1 cellular context compared by ENCODE assay signal in the genomic region with DNA sequence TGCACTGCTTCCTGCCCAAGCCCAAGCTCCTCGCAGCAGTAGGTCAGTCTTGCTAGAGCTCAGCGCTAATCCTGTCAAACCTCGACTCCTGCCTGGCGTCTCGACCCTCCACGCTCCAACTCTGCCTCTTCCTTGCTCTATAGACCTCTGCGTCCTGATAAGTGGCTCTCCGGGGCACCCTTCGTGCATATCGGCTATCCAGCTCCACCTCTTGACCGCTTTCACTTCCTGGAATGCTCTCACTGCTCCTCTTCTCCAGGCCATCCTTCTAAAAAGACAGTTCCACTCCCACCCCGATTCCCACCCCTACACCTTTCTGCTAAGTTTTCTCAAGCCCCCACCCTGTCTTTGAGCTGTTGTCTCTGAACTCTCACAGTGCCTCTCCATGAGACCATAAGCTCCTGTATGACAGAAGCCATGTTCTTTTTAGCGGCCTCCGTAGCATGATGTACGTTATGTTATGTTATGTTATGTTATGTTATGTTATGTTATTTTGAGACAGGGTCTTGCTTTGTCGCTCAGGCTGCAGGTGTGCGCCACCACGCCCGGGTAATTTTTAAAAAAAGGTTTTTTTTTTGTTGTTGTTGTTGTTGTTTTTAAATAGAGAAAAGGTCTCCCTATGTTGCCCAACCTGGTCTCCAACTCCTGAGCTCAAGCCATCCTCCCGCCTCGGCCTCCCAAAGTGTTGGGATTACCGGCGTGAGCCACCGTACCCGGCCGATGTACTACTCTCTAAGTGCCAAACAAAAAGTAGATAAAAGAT.
A peak's percentile ranks its signal among the peaks of the same experiment; 100 is the strongest.
TF ChIP-seq lines count a peak whose summit lies in the region.

No MANE protein-coding gene starts in this region.

TF ChIP-seq in K562, 482 proteins besides CTCF, POLR2A, EP300 and RAD21 (continued from another document):
- TF ChIP-seq, protein P1, sequence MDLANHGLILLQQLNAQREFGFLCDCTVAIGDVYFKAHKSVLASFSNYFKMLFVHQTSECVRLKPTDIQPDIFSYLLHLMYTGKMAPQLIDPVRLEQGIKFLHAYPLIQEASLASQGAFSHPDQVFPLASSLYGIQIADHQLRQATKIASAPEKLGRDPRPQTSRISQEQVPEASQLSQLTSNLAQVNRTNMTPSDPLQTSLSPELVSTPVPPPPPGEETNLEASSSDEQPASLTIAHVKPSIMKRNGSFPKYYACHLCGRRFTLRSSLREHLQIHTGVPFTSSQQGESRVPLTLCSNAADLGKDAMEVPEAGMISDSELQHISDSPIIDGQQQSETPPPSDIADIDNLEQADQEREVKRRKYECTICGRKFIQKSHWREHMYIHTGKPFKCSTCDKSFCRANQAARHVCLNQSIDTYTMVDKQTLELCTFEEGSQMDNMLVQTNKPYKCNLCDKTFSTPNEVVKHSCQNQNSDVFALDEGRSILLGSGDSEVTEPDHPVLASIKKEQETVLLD (IDR thresholded peaks at IDR 0.05), result 0 out of 2 replicates have a peak, but pooled peaks have one; percentile 9
